8 cellular contexts compared by ENCODE assay signal in the genomic region with DNA sequence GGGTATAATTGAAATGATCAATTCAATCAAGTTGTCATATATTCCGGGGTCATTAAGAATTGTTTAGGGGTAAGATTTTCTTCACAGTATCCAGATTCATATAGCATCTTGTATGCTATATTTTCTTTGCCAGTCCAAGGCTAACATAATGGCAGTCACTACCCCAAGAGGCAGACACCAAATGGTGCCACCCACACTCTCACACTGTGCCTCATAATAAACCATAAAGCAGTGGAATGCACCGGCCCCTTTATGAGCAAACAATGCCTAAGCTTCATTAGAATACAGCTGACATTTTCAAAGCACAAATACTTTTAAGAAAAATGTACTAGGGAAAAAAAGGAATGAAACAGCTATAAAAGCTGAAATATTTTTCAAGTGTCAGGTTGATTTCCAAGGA.
A peak's percentile ranks its signal among the peaks of the same experiment; 100 is the strongest.
DNase-seq lines count a peak whose midpoint lies in the region; ATAC-seq, FAIRE-seq and TF ChIP-seq lines count a peak whose summit lies in the region.

No MANE protein-coding gene starts in this region.

- CTCF ChIA-PET in H1 (lab: Charles Lee; ENCODE audit: partially characterized antibody), result interaction anchor here (1.1 to 1.4 kb wide), 2 partner anchors 38 to 93 kb away, joined by 3 read pairs; no protein-coding TSS in a partner anchor

- H3K9me3 ChIP-seq in BLaER1 (no peaks in the 10 kb centered on the region), SJSA1 (replicated peaks) (no peaks in the 10 kb centered on the region), H1 (ENCODE audit: insufficient read depth in 2 of 2, low read depth in 1 of 2, low read length in 1 of 2) (no peaks in the 10 kb centered on the region)

- H3K4me1 ChIP-seq in BLaER1 (peaks cover 20% of the 10 kb centered on the region), SJSA1 (replicated peaks) (no peaks in the 10 kb centered on the region), H1 (replicated peaks in 1 of 4; ENCODE audit: control insufficient read depth in 3 of 4, insufficient read depth in 4 of 4, low read length in 3 of 4) (peaks cover 0 to 3% (median under 1%) of the 10 kb centered on the region in 4 experiments; a peak in 2 of 7 replicates)

- peak overlapping the region; percentile 77 to 94 (median 90) for H3K4me3 Mint-ChIP-seq in naive B cell

- H4K91ac ChIP-seq in H1 (replicated peaks; ENCODE audit: insufficient read length, low read length), result no peak overlapping the region

- no peak overlapping the region for H2BK5ac ChIP-seq in H1 (ENCODE audit: low read depth, low read length)

- H2BK120ac ChIP-seq in H1 (replicated peaks; ENCODE audit: low read depth, low read length), result no peak overlapping the region

- peaks cover 0 to 54% of the 10 kb centered on the region in 2 experiments for H3K79me2 ChIP-seq in H1 (ENCODE audit: control insufficient read depth in 1 of 2, insufficient read depth in 2 of 2, low read length in 2 of 2)

- no peak overlapping the region for H2BK15ac ChIP-seq in H1 (ENCODE audit: low read length)

- H3K4me2 ChIP-seq in BLaER1 (peak overlapping the region; percentile 80), H1 (ENCODE audit: insufficient read depth in 1 of 2, low read depth in 2 of 2, low read length in 2 of 2) (peak overlapping the region; percentile 68 to 74)

- no peak overlapping the region for H3K56ac ChIP-seq in H1 (replicated peaks; ENCODE audit: insufficient read length, low read depth, low read length)

- no peak overlapping the region for H4K8ac ChIP-seq in H1 (ENCODE audit: extremely low read depth, insufficient read depth, low read length)

- DNase-seq in SJSA1 (ENCODE audit: low read depth in 1 of 2, low spot score in 2 of 2) (peak; percentile 29 to 51), H1 (ENCODE audit: low read depth in 1 of 2, low spot score in 2 of 2) (no peak), naive B cell (no peak), superior temporal gyrus (ENCODE audit: extremely low spot score) (no peak)

- peaks cover 0 to 5% (median 0%) of the 10 kb centered on the region in 7 donors for H3K9me3 Mint-ChIP-seq in naive B cell

- no peak overlapping the region for H3K23ac ChIP-seq in H1 (ENCODE audit: insufficient read length)

- H3K79me1 ChIP-seq in H1 (ENCODE audit: low read depth, low read length), result no peaks in the 10 kb centered on the region

- H3K4ac ChIP-seq in H1 (replicated peaks; ENCODE audit: insufficient read length, low read depth, low read length), result no peak overlapping the region

- H3K23me2 ChIP-seq in H1 (ENCODE audit: low read depth, low read length), result no peaks in the 10 kb centered on the region

- no peaks in the 10 kb centered on the region for H3K27me3 Mint-ChIP-seq in naive B cell

- H3K36me3 Mint-ChIP-seq in naive B cell, result peaks cover 0 to 7% of the 10 kb centered on the region in 2 donors

- peak overlapping the region; percentile 0 to 66 (median 5) for H3K27ac Mint-ChIP-seq in naive B cell

- H3K27me3 ChIP-seq in BLaER1 (no peaks in the 10 kb centered on the region), SJSA1 (replicated peaks) (no peaks in the 10 kb centered on the region), H1 (replicated peaks in 1 of 4; ENCODE audit: control insufficient read depth in 3 of 4, extremely low read depth in 1 of 4, insufficient read depth in 3 of 4, low read length in 3 of 4) (no peaks in the 10 kb centered on the region)

- H3K14ac ChIP-seq in H1 (ENCODE audit: insufficient read length), result no peak overlapping the region

- no peak overlapping the region for H2AK5ac ChIP-seq in H1 (ENCODE audit: low read depth, low read length)

- no peak for TF ChIP-seq CTCF in H1 (IDR thresholded peaks at IDR 0.05; ENCODE audit: control extremely low read depth in 1 of 3, insufficient read depth in 1 of 3, low read depth in 1 of 3, low read length in 3 of 3)

- no peak for TF ChIP-seq EP300 in H1 (IDR thresholded peaks at IDR 0.05; ENCODE audit: borderline replicate concordance in 1 of 2, low read depth in 2 of 2, low read length in 2 of 2)

- 0% methylated on average over 2 of the region's 2 CpGs; no CpG with 5 or more reads in 1 of the 2 experiments for WGBS in H1 (ENCODE audit: extremely low coverage in 1 of 2, insufficient coverage in 1 of 2, insufficient read length in 1 of 2, insufficient replicate concordance in 2 of 2, low coverage in 1 of 2, low lambda C conversion rate in 2 of 2, missing lambda C conversion rate in 1 of 2), 2 experiments

- FAIRE-seq in H1 (lab: Jason Lieb, UNC), result no peak

- no peak overlapping the region for H2BK20ac ChIP-seq in H1 (ENCODE audit: low read length)

- no peak overlapping the region for H2BK12ac ChIP-seq in H1 (ENCODE audit: low read depth, low read length)

- ATAC-seq in GM18520 (IDR thresholded peaks at IDR 0.05; ENCODE audit: unreplicated experiment), result peak; percentile 37
- peak; percentile 63 for ATAC-seq in HG03565 (IDR thresholded peaks at IDR 0.05; ENCODE audit: unreplicated experiment)
- peak; percentile 74 to 77 for ATAC-seq in naive B cell (ENCODE audit: low read depth in 2 of 2)
- no peak for ATAC-seq in HG02763 (IDR thresholded peaks at IDR 0.05; ENCODE audit: unreplicated experiment)

- POLR2A ChIA-PET in H1 (lab: Charles Lee; ENCODE audit: partially characterized antibody), result interaction anchor here (1.3 to 1.4 kb wide), 2 partner anchors 14 to 252 kb away, joined by 5 to 6 read pairs; no protein-coding TSS in a partner anchor

- no peak overlapping the region for H3K18ac ChIP-seq in H1 (ENCODE audit: extremely low read depth, low read length)

- H3K9ac ChIP-seq in BLaER1, result peak overlapping the region; percentile 78
- peak overlapping the region in 3 of 4 experiments; percentile 25 to 63 (median 26); a peak in 1 of 7 replicates for H3K9ac ChIP-seq in H1 (replicated peaks in 1 of 4; ENCODE audit: extremely low read depth in 1 of 4, low read depth in 3 of 4, low read length in 3 of 4)

- H2AFZ ChIP-seq in H1 (ENCODE audit: low read length), result no peak overlapping the region

- peak overlapping the region; percentile 72 for H4K5ac ChIP-seq in H1 (ENCODE audit: insufficient read length, low read depth, low read length)

- H3K27ac ChIP-seq in BLaER1, result peak overlapping the region; percentile 41; the same call in 1 of the 2 replicates
- no peak overlapping the region for H3K27ac ChIP-seq in SJSA1
- no peak overlapping the region for H3K27ac ChIP-seq in H1 (ENCODE audit: low read depth, low read length)

- TF ChIP-seq POLR2A in H1 (IDR thresholded peaks at IDR 0.05; ENCODE audit: control extremely low read depth in 1 of 2, low read depth in 2 of 2, low read length in 2 of 2), result no peak

- peaks cover 25% of the 10 kb centered on the region; the same call in 1 of the 2 replicates for H3K36me3 ChIP-seq in BLaER1
- no peaks in the 10 kb centered on the region for H3K36me3 ChIP-seq in SJSA1
- peaks cover 0 to 12% (median 1%) of the 10 kb centered on the region in 4 experiments; a peak in 2 of 8 replicates for H3K36me3 ChIP-seq in H1 (ENCODE audit: control insufficient read depth in 2 of 4, insufficient read depth in 4 of 4, low read length in 3 of 4)

- H3K4me1 Mint-ChIP-seq in naive B cell, result peaks cover 17 to 32% (median 30%) of the 10 kb centered on the region in 3 donors

- H3K4me3 ChIP-seq in BLaER1 (peak overlapping the region; percentile 69), SJSA1 (peak overlapping the region; percentile 28), H1 (ENCODE audit: extremely low read depth in 1 of 4, insufficient read depth in 2 of 4, low read depth in 3 of 4, low read length in 4 of 4) (peak overlapping the region; percentile 62 to 93 (median 81))

- no peak for TF ChIP-seq RAD21 in H1 (IDR thresholded peaks at IDR 0.05 in 1 of 2, conservative IDR thresholded peaks at IDR 0.05 in 1 of 2; ENCODE audit: low read depth in 2 of 2, low read length in 2 of 2)

- H4K20me1 ChIP-seq in BLaER1 (no peaks in the 10 kb centered on the region), H1 (replicated peaks in 1 of 2; ENCODE audit: control insufficient read depth in 1 of 2, insufficient read depth in 2 of 2, low read length in 2 of 2) (no peaks in the 10 kb centered on the region)

TF ChIP-seq in H1, 55 proteins besides CTCF, POLR2A, EP300 and RAD21:
- TF ChIP-seq TAF1 (IDR thresholded peaks at IDR 0.05; ENCODE audit: low read depth, low read length) (0 out of 2 replicates have a peak, but pooled peaks have one; percentile 19), EGR1 (IDR thresholded peaks at IDR 0.05; ENCODE audit: borderline replicate concordance, low read depth, low read length) (no peak), TEAD4 (IDR thresholded peaks at IDR 0.05; ENCODE audit: low read depth, low read length) (peak; percentile 7; the same call in 1 of the 2 replicates)

Comparison
In these comparisons a context has a peak if more than half of its experiments do, and no peak if none do; other contexts are left out.
1. H3K4me3 ChIP-seq: peak in every context shown above with its lines; median percentile 81 in H1; 69 in BLaER1; 28 in SJSA1.
2. DNase-seq: peak in SJSA1 (2 of 2); none in H1 (0 of 2), naive B cell (single experiment) and superior temporal gyrus (single experiment).